In genomic region chrX:153514259-153514658, GRCh38 we compare ENCODE assay signal across 2 cellular contexts.
TF ChIP-seq lines count a peak whose summit lies in the region.

No MANE protein-coding gene starts in this region.

TF ChIP-seq in IMR-90, 13 proteins besides CTCF, POLR2A, EP300 and RAD21:
- no peak for TF ChIP-seq CHD1 (IDR thresholded peaks at IDR 0.05; ENCODE audit: low read depth, low read length)
- no peak for TF ChIP-seq MAZ (IDR thresholded peaks at IDR 0.05; ENCODE audit: borderline replicate concordance, low read depth, low read length)

TF ChIP-seq in endothelial cell of umbilical vein, 7 proteins besides CTCF, POLR2A, EP300 and RAD21:
- TF ChIP-seq MAX (IDR thresholded peaks at IDR 0.05; ENCODE audit: insufficient read depth, insufficient read length) (no peak), POLR2AphosphoS5 (IDR thresholded peaks at IDR 0.05; ENCODE audit: insufficient read depth, low read depth, low read length) (no peak)
TF ChIP-seq in endothelial cell of umbilical vein: peak in this region for 0.
